23 cellular contexts compared by ENCODE assay signal in the genomic region with DNA sequence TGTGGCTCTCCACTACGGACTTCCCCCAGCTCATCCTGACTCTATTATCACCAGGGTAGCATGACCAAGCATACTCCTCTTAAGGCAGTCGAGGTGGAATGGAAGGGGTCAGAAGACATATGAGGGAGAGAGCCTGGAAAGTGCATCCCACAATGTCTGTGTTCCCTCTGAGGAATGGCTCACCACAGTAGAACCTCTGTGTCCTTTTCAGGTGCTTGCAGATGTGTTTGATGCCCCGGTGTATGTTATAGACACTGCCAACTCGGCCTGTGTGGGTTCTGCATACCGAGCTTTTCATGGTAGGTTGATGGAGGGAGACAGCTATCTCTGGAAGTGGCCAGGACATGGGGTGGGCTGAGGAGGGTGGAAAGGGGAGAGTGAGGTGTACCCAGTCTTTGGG.
"Had no signal": no experiment of that assay in that cellular context is flagged by ENCODE, and none has a peak within 500 bp of the region (broad histone marks: within the 10 kb centered on the region; RNA-seq: fewer than 3 reads in every experiment).

No MANE protein-coding gene starts in this region.

- H3K4me1 ChIP-seq: neural progenitor cell, pancreas, psoas muscle, sigmoid colon, stomach, thyroid gland, tibial nerve, upper lobe of left lung, vagina had no signal

- H3K36me3 ChIP-seq: neural progenitor cell, thyroid gland had no signal

- H3K9ac ChIP-seq: neural progenitor cell had no signal

- H3K4me3 ChIP-seq: neural progenitor cell, pancreas, psoas muscle, sigmoid colon, stomach, thoracic aorta, thyroid gland, tibial nerve, upper lobe of left lung, vagina had no signal

- H3K27me3 Mint-ChIP-seq: naive B cell; progenitor cell of endocrine pancreas; stimulated activated naive B cell treated with anti-CD40 and anti-IgM and Interleukin-4, amounts not matched to agents 10 μg/mL and 1 μg/mL and 100 μg/mL, for 72 hours; stimulated activated naive CD8-positive, alpha-beta T cell treated with anti-CD3 and anti-CD28 coated beads, Interleukin-15, Interleukin-2, amounts not matched to agents 100 ng/mL and 50 ng/mL, for 24 hours had no signal

- H3K4me1 Mint-ChIP-seq: naive B cell; natural killer cell; nephron; neural progenitor cell; stimulated activated effector memory CD8-positive, alpha-beta T cell treated with anti-CD3 and anti-CD28 coated beads, Interleukin-12 subunit alpha, Interleukin-12 subunit beta, amount 100 ng/mL, for 72 hours; stimulated activated naive B cell treated with anti-CD40 and anti-IgM and Interleukin-4, amounts not matched to agents 10 μg/mL and 1 μg/mL and 100 μg/mL, for 72 hours had no signal

- H3K27ac ChIP-seq: neural progenitor cell, pancreas, psoas muscle, sigmoid colon, stomach, thoracic aorta, thyroid gland, tibial nerve, upper lobe of left lung, vagina had no signal

- H3K9me3 ChIP-seq: pancreas, psoas muscle, sigmoid colon, stomach, thoracic aorta, thyroid gland, tibial nerve, upper lobe of left lung, vagina had no signal

- H3K27ac Mint-ChIP-seq: naive B cell; natural killer cell; nephron; neural progenitor cell; progenitor cell of endocrine pancreas; stimulated activated effector memory CD8-positive, alpha-beta T cell treated with anti-CD3 and anti-CD28 coated beads, Interleukin-12 subunit alpha, Interleukin-12 subunit beta, amount 100 ng/mL, for 72 hours; stimulated activated naive B cell treated with anti-CD40 and anti-IgM and Interleukin-4, amounts not matched to agents 10 μg/mL and 1 μg/mL and 100 μg/mL, for 72 hours; stimulated activated naive CD8-positive, alpha-beta T cell treated with anti-CD3 and anti-CD28 coated beads, Interleukin-15, Interleukin-2, amounts not matched to agents 100 ng/mL and 50 ng/mL, for 24 hours had no signal

- H3K36me3 Mint-ChIP-seq: naive B cell, natural killer cell had no signal

- DNase-seq: naive B cell; natural killer cell; occipital lobe; pancreas; psoas muscle; sigmoid colon; stimulated activated CD4-positive, alpha-beta T cell treated with anti-CD3 and anti-CD28 coated beads, Interleukin-2, amount 100 ng/mL, for 24 hours; stimulated activated CD4-positive, alpha-beta T cell treated with anti-CD3 and anti-CD28 coated beads, Interleukin-4, amount 100 ng/mL, for 24 hours; stimulated activated naive B cell treated with anti-CD40 and anti-IgM and Interleukin-4, amounts not matched to agents 10 μg/mL and 1 μg/mL and 100 μg/mL, for 72 hours; stimulated activated naive CD4-positive, alpha-beta T cell treated with Interleukin-2 at 50 U/mL for 16 hours; stomach; upper lobe of left lung had no signal

- FAIRE-seq: pancreas, small intestine, urothelium cell line had no signal

- H3K9me3 Mint-ChIP-seq: naive B cell; natural killer cell; nephron; neural progenitor cell; stimulated activated effector memory CD8-positive, alpha-beta T cell treated with anti-CD3 and anti-CD28 coated beads, Interleukin-12 subunit alpha, Interleukin-12 subunit beta, amount 100 ng/mL, for 72 hours; stimulated activated naive B cell treated with anti-CD40 and anti-IgM and Interleukin-4, amounts not matched to agents 10 μg/mL and 1 μg/mL and 100 μg/mL, for 72 hours; stimulated activated naive CD8-positive, alpha-beta T cell treated with anti-CD3 and anti-CD28 coated beads, Interleukin-15, Interleukin-2, amounts not matched to agents 100 ng/mL and 50 ng/mL, for 24 hours had no signal

- H3K27me3 ChIP-seq: neural progenitor cell, pancreas, sigmoid colon, stomach, thyroid gland, tibial nerve, upper lobe of left lung, vagina had no signal

- H3K4me2 ChIP-seq: neural progenitor cell had no signal

- ATAC-seq: natural killer cell; psoas muscle; stimulated activated effector memory CD8-positive, alpha-beta T cell treated with anti-CD3 and anti-CD28 coated beads, Interleukin-12 subunit alpha, Interleukin-12 subunit beta, amount 100 ng/mL, for 72 hours; stimulated activated naive B cell treated with anti-CD40 and anti-IgM and Interleukin-4, amounts not matched to agents 10 μg/mL and 1 μg/mL and 100 μg/mL, for 72 hours had no signal

- H3K4me3 Mint-ChIP-seq: naive B cell; natural killer cell; nephron; neural progenitor cell; stimulated activated effector memory CD8-positive, alpha-beta T cell treated with anti-CD3 and anti-CD28 coated beads, Interleukin-12 subunit alpha, Interleukin-12 subunit beta, amount 100 ng/mL, for 72 hours; stimulated activated naive B cell treated with anti-CD40 and anti-IgM and Interleukin-4, amounts not matched to agents 10 μg/mL and 1 μg/mL and 100 μg/mL, for 72 hours; stimulated activated naive CD8-positive, alpha-beta T cell treated with anti-CD3 and anti-CD28 coated beads, Interleukin-15, Interleukin-2, amounts not matched to agents 100 ng/mL and 50 ng/mL, for 24 hours had no signal

- H2AFZ ChIP-seq: neural progenitor cell had no signal
